9 cellular contexts compared by ENCODE assay signal in genomic region chr10:107043461-107043860, GRCh38.
"Had no signal": no experiment of that assay in that cellular context is flagged by ENCODE, and none has a peak within 500 bp of the region (broad histone marks: within the 10 kb centered on the region; RNA-seq: fewer than 3 reads in every experiment).

No MANE protein-coding gene starts in this region.

- DNase-seq: IMR-90, KBM-7, KG1 had no signal

- H3K4me3 Mint-ChIP-seq: IgD-negative memory B cell had no signal

- H3K4me3 ChIP-seq: K562 had no signal

- H3K4me1 Mint-ChIP-seq: IgD-negative memory B cell had no signal

- FAIRE-seq: HepG2, HTR-8/SVneo, K562 had no signal

- H3K9ac ChIP-seq: KMS-11 had no signal

- H3K27ac Mint-ChIP-seq: IgD-negative memory B cell had no signal

- ATAC-seq: HepG2, K562 had no signal

- H3K4me2 ChIP-seq: KMS-11 had no signal

- H3K27ac ChIP-seq: HL-60, KMS-11 had no signal

- H3K27me3 Mint-ChIP-seq: IgD-negative memory B cell had no signal
